16 cellular contexts compared by ENCODE assay signal in genomic region chr12:2180737-2181082, GRCh38.
DNase-seq lines count a peak whose midpoint lies in the region; ATAC-seq and TF ChIP-seq lines count a peak whose summit lies in the region.
"Had no signal": no experiment of that assay in that cellular context is flagged by ENCODE, and none has a peak within 500 bp of the region (broad histone marks: within the 10 kb centered on the region; RNA-seq: fewer than 3 reads in every experiment).

No MANE protein-coding gene starts in this region.

- H3K27ac ChIP-seq in upper lobe of right lung (peak overlapping the region; percentile 47), thyroid gland (no peak overlapping the region)
- H3K27ac ChIP-seq: SJCRH30 had no signal

- 88 to 91% methylated on average over 3 of the region's 3 CpGs for WGBS in thyroid gland, 2 donors

- ATAC-seq in Right ventricle myocardium superior (ENCODE audit: poor library complexity) (peak; percentile 72), upper lobe of right lung (no peak)

- H3K4me1 ChIP-seq in adipocyte (ENCODE audit: control insufficient read depth, insufficient read depth, low read length) (peaks cover 57% of the 10 kb centered on the region), upper lobe of right lung (peaks cover 38% of the 10 kb centered on the region), thyroid gland (peaks cover 2 to 11% of the 10 kb centered on the region in 2 donors)
- H3K4me1 ChIP-seq: colonic mucosa, SJCRH30 had no signal

- H3K27me3 Mint-ChIP-seq in nephron (ENCODE audit: low read depth) (no peaks in the 10 kb centered on the region), endothelial cell (ENCODE audit: unreplicated experiment) (peaks cover 1% of the 10 kb centered on the region)

- H3K27ac Mint-ChIP-seq in nephron (peak overlapping the region in 2 of 3 experiments; percentile 21 to 39), endothelial cell (ENCODE audit: unreplicated experiment) (no peak overlapping the region)
- H3K27ac Mint-ChIP-seq: IgD-negative memory B cell, nephron progenitor cell had no signal

- no peak overlapping the region for H3K4me3 ChIP-seq in adipocyte (ENCODE audit: low read length)
- no peak overlapping the region for H3K4me3 ChIP-seq in upper lobe of right lung
- no peak overlapping the region for H3K4me3 ChIP-seq in thyroid gland (replicated peaks in 1 of 3)
- H3K4me3 ChIP-seq: colonic mucosa, SJCRH30 had no signal

- no peak for TF ChIP-seq POLR2A in thyroid gland (IDR thresholded peaks at IDR 0.05)

- peak overlapping the region; percentile 71 for H3K9ac ChIP-seq in adipocyte (ENCODE audit: low read length)

- H3K4me1 Mint-ChIP-seq in nephron (peaks cover 23% of the 10 kb centered on the region), endothelial cell (ENCODE audit: unreplicated experiment) (peaks cover 14% of the 10 kb centered on the region)
- H3K4me1 Mint-ChIP-seq: IgD-negative memory B cell had no signal

- DNase-seq in adipocyte (ENCODE audit: low read depth) (no peak), Right ventricle myocardium superior (no peak), upper lobe of right lung (no peak), thyroid gland (no peak), Ammon's horn (ENCODE audit: low spot score) (no peak), endothelial cell (ENCODE audit: low spot score) (no peak)
- no peak for DNase-seq in activated CD4-positive, alpha-beta T cell treated with anti-CD3 and anti-CD28 coated beads for 48 hours
- DNase-seq: activated CD4-positive, alpha-beta T cell treated with anti-CD3 and anti-CD28 coated beads for 1 hour; activated effector memory CD4-positive, alpha-beta T cell treated with anti-CD3 and anti-CD28 coated beads, Interleukin-2, amount 50 U/mL, for 16 hours; NCI-H1930; nephron progenitor cell; SJCRH30; T-helper 9 cell had no signal

- H3K27me3 ChIP-seq in adipocyte (replicated peaks; ENCODE audit: control insufficient read depth, insufficient read depth, low read length) = no peaks in the 10 kb centered on the region
- no peaks in the 10 kb centered on the region for H3K27me3 ChIP-seq in upper lobe of right lung
- H3K27me3 ChIP-seq in thyroid gland = no peaks in the 10 kb centered on the region
- H3K27me3 ChIP-seq: colonic mucosa had no signal

- H3K9me3 Mint-ChIP-seq in nephron (no peaks in the 10 kb centered on the region), endothelial cell (ENCODE audit: unreplicated experiment) (no peaks in the 10 kb centered on the region)
- H3K9me3 Mint-ChIP-seq: nephron progenitor cell had no signal

- H3K9me3 ChIP-seq in adipocyte (ENCODE audit: control insufficient read depth, low read length) = no peaks in the 10 kb centered on the region
- H3K9me3 ChIP-seq in upper lobe of right lung = no peaks in the 10 kb centered on the region
- no peaks in the 10 kb centered on the region for H3K9me3 ChIP-seq in thyroid gland
- H3K9me3 ChIP-seq: colonic mucosa, SJCRH30 had no signal

- H3K4me3 Mint-ChIP-seq in nephron (no peak overlapping the region), endothelial cell (ENCODE audit: unreplicated experiment) (no peak overlapping the region)
- H3K4me3 Mint-ChIP-seq: IgD-negative memory B cell, nephron progenitor cell had no signal

- H3K36me3 ChIP-seq in adipocyte (ENCODE audit: control insufficient read depth, insufficient read depth, low read length, severe bottlenecking) (no peaks in the 10 kb centered on the region), upper lobe of right lung (no peaks in the 10 kb centered on the region), thyroid gland (no peaks in the 10 kb centered on the region)
- H3K36me3 ChIP-seq: colonic mucosa, SJCRH30 had no signal

- no peak for TF ChIP-seq CTCF in nephron (IDR thresholded peaks at IDR 0.05; ENCODE audit: unreplicated experiment in 3 of 3)
- no peak for TF ChIP-seq CTCF in upper lobe of right lung (IDR thresholded peaks at IDR 0.05)
- no peak for TF ChIP-seq CTCF in thyroid gland (IDR thresholded peaks at IDR 0.05)
- TF ChIP-seq CTCF in endothelial cell (IDR thresholded peaks at IDR 0.05; ENCODE audit: unreplicated experiment) = no peak

- intact Hi-C loops in Right ventricle myocardium superior (cut with DNase I) (no loop called here), upper lobe of right lung (cut with DNase I) (no loop called here), thyroid gland (cut with DNase I) (no loop called here)

- H3K36me3 Mint-ChIP-seq in nephron (ENCODE audit: low read depth) (peaks cover 3% of the 10 kb centered on the region), endothelial cell (ENCODE audit: low read depth, unreplicated experiment) (no peaks in the 10 kb centered on the region)
